ENCODE assay signal across 2 cellular contexts in the genomic region with DNA sequence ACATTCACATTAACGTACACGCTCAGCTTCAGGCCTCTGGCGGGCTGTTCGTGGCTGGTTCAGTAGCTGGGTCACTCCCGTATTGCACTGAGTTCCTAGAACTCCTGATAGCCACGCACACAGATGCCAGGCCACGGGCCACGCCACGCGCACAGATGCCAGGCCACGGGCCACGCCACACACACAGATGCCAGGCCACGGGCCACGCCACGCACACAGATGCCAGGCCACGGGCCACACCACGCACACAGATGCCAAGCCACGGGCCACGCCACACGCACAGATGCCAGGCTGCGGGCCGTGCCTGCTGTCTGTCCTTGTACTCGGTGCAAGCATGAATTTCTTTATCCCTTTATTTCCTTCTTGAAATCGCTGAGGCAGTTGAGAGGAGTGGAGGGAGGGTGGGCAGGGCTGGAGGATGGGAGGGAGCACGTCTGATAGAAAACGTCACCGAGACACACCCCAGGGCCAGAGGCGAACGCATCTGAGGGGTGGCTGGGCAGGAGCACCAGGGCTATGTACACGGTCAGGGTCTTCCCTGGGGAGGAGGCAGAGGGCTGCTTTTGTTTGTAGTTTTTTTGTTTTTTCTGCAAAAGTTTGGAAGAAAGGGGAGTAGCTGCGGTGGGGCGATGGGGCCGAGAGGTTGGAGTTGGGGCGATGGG.
TF ChIP-seq lines count a peak whose summit lies in the region.

No MANE protein-coding gene starts in this region.

TF ChIP-seq in IMR-90, 13 proteins besides CTCF, POLR2A, EP300 and RAD21:
- TF ChIP-seq BHLHE40 (IDR thresholded peaks at IDR 0.05; ENCODE audit: low read depth, low read length) (no peak), CHD1 (IDR thresholded peaks at IDR 0.05; ENCODE audit: low read depth, low read length) (no peak), SMC3 (IDR thresholded peaks at IDR 0.05; ENCODE audit: low read depth, low read length) (no peak), NFE2L2 (IDR thresholded peaks at IDR 0.05; ENCODE audit: low read depth, low read length) (no peak), RFX5 (IDR thresholded peaks at IDR 0.05; ENCODE audit: low read depth, low read length) (no peak), MAFK (IDR thresholded peaks at IDR 0.05; ENCODE audit: low read depth, low read length) (no peak), CEBPB (IDR thresholded peaks at IDR 0.05; ENCODE audit: low read depth, low read length) (no peak), MAZ (IDR thresholded peaks at IDR 0.05; ENCODE audit: borderline replicate concordance, low read depth, low read length) (no peak), RCOR1 (IDR thresholded peaks at IDR 0.05; ENCODE audit: insufficient replicate concordance, low read length) (no peak), FOS (IDR thresholded peaks at IDR 0.05; ENCODE audit: low read depth, low read length) (no peak), MXI1 (IDR thresholded peaks at IDR 0.05; ENCODE audit: borderline replicate concordance, low read depth, low read length) (no peak)
- TF ChIP-seq, protein P1, sequence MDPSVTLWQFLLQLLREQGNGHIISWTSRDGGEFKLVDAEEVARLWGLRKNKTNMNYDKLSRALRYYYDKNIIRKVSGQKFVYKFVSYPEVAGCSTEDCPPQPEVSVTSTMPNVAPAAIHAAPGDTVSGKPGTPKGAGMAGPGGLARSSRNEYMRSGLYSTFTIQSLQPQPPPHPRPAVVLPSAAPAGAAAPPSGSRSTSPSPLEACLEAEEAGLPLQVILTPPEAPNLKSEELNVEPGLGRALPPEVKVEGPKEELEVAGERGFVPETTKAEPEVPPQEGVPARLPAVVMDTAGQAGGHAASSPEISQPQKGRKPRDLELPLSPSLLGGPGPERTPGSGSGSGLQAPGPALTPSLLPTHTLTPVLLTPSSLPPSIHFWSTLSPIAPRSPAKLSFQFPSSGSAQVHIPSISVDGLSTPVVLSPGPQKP (IDR thresholded peaks at IDR 0.05; ENCODE audit: borderline replicate concordance, low read depth, low read length): no peak
- TF ChIP-seq, protein P2, sequence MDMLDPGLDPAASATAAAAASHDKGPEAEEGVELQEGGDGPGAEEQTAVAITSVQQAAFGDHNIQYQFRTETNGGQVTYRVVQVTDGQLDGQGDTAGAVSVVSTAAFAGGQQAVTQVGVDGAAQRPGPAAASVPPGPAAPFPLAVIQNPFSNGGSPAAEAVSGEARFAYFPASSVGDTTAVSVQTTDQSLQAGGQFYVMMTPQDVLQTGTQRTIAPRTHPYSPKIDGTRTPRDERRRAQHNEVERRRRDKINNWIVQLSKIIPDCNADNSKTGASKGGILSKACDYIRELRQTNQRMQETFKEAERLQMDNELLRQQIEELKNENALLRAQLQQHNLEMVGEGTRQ (IDR thresholded peaks at IDR 0.05; ENCODE audit: low read depth, low read length): no peak
TF ChIP-seq in IMR-90: peak in this region for 0.

TF ChIP-seq in H1, 55 proteins besides CTCF, POLR2A, EP300 and RAD21:
- TF ChIP-seq SP1 (IDR thresholded peaks at IDR 0.05; ENCODE audit: low read depth, low read length) (no peak), ASH2L (IDR thresholded peaks at IDR 0.05; ENCODE audit: low read length) (no peak), KDM4A (IDR thresholded peaks at IDR 0.05; ENCODE audit: low read depth, low read length, severe bottlenecking) (no peak), SIN3A (conservative IDR thresholded peaks at IDR 0.05 in 1 of 2, IDR thresholded peaks at IDR 0.05 in 1 of 2; ENCODE audit: low read depth in 1 of 2, low read length in 2 of 2) (no peak), BACH1 (IDR thresholded peaks at IDR 0.05; ENCODE audit: low read length) (no peak), POU5F1 (IDR thresholded peaks at IDR 0.05; ENCODE audit: low read depth, low read length) (no peak), GTF2F1 (IDR thresholded peaks at IDR 0.05; ENCODE audit: borderline replicate concordance, low read depth, low read length) (no peak), TEAD4 (IDR thresholded peaks at IDR 0.05; ENCODE audit: low read depth, low read length) (no peak), EZH2 (IDR thresholded peaks at IDR 0.05; ENCODE audit: low read depth, low read length, severe bottlenecking) (no peak), HDAC2 (IDR thresholded peaks at IDR 0.05; ENCODE audit: borderline replicate concordance in 1 of 2, low read depth in 2 of 2, low read length in 2 of 2) (no peak), FOSL1 (IDR thresholded peaks at IDR 0.05; ENCODE audit: insufficient read depth, low read depth, low read length) (peak; percentile 89; the same call in 1 of the 2 replicates), TAF7 (optimal IDR thresholded peaks at IDR 0.05; ENCODE audit: borderline replicate concordance, low read depth, low read length) (no peak), EGR1 (IDR thresholded peaks at IDR 0.05; ENCODE audit: borderline replicate concordance, low read depth, low read length) (peak; percentile 99)
- TF ChIP-seq, protein P3, sequence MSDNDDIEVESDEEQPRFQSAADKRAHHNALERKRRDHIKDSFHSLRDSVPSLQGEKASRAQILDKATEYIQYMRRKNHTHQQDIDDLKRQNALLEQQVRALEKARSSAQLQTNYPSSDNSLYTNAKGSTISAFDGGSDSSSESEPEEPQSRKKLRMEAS (IDR thresholded peaks at IDR 0.05): no peak
